Comparison of ENCODE assay signal across 8 cellular contexts in the genomic region with DNA sequence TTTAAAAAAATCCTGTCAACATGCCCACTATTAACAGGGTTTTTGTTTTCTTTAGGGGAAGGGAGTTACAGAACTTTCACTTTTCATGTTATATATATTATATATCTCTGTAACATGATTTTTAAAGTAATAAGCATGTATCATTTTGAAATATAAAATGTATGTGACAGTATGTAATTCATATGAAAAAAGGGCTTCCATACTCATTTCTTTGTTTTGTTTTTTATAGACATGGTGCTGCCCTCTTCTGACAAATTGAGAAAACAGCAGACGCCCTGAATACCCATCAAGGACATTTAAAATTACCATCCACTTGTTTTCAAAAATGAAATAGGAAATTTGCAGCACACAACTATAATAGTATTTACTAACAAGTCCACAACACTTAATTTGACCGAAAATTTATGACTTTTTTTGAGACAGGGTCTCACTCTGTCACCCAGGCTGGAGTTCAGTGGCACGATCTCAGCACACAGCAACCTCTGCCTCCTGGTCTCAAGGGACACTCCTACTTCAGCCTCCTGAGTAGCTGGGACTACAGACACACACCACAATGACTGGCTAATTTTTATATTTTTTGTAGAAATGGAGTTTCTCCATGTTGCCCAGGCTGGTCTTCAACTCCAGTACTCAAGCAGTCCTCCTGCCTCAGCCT. TPM values are rescaled to one million over a fixed set of nuclear protein-coding genes. Genes with fewer than 3 reads are reported as not detected.
DNase-seq lines count a peak whose midpoint lies in the region; ATAC-seq and TF ChIP-seq lines count a peak whose summit lies in the region.

No MANE protein-coding gene starts in this region.

- TF ChIP-seq CTCF in DND-41 (IDR thresholded peaks at IDR 0.05; ENCODE audit: borderline replicate concordance, extremely low read depth, low read length, poor library complexity, severe bottlenecking): peak; percentile 77
- peak; percentile 44 for TF ChIP-seq CTCF in HFF-Myc (IDR thresholded peaks at IDR 0.05; ENCODE audit: low read depth, low read length, missing control alignments)

- no peaks in the 10 kb centered on the region for H3K27me3 ChIP-seq in DND-41 (ENCODE audit: insufficient read depth, low read length, poor library complexity)
- no peaks in the 10 kb centered on the region for H3K27me3 ChIP-seq in skeletal muscle tissue (ENCODE audit: control insufficient read depth in 3 of 3, insufficient read depth in 3 of 3, low read length in 3 of 3)

- no peak overlapping the region for H2AFZ ChIP-seq in DND-41 (ENCODE audit: low read depth, low read length)

- ATAC-seq in DND-41 (ENCODE audit: insufficient read depth, low read depth) (peak; percentile 67; the same call in 2 of the 3 replicates), GM18909 (IDR thresholded peaks at IDR 0.05; ENCODE audit: poor library complexity, unreplicated experiment) (no peak)

- H3K9ac ChIP-seq in DND-41 (ENCODE audit: low read depth, low read length): no peak overlapping the region
- H3K9ac ChIP-seq in skeletal muscle tissue (ENCODE audit: low read depth in 1 of 3, low read length in 3 of 3): no peak overlapping the region

- peaks cover 8% of the 10 kb centered on the region; the same call in 1 of the 2 replicates for H4K20me1 ChIP-seq in DND-41 (ENCODE audit: insufficient read depth, low read length)

- no peak overlapping the region for H3K4me2 ChIP-seq in DND-41 (ENCODE audit: insufficient read depth, low read length)

- H3K9me3 ChIP-seq in DND-41 (ENCODE audit: insufficient read depth, low read length, severe bottlenecking) (no peaks in the 10 kb centered on the region), skeletal muscle tissue (ENCODE audit: control insufficient read depth in 3 of 3, low read length in 3 of 3) (no peaks in the 10 kb centered on the region)

- peaks cover 38% of the 10 kb centered on the region for H3K36me3 ChIP-seq in DND-41 (ENCODE audit: insufficient read depth, low read length)
- peaks cover 0 to 10% (median 2%) of the 10 kb centered on the region in 3 donors for H3K36me3 ChIP-seq in skeletal muscle tissue (ENCODE audit: control insufficient read depth in 3 of 3, insufficient read depth in 3 of 3, low read length in 3 of 3)

- H3K4me1 ChIP-seq in DND-41 (ENCODE audit: insufficient read depth, low read length): no peaks in the 10 kb centered on the region
- peaks cover 9 to 14% (median 10%) of the 10 kb centered on the region in 3 donors for H3K4me1 ChIP-seq in skeletal muscle tissue (ENCODE audit: control insufficient read depth in 3 of 3, insufficient read depth in 3 of 3, low read length in 3 of 3)

- peaks cover 3% of the 10 kb centered on the region; the same call in 1 of the 2 replicates for H3K79me2 ChIP-seq in DND-41 (ENCODE audit: insufficient read depth, low read length)

- DNase-seq in DND-41 (no peak), HFF-Myc (ENCODE audit: extremely low read depth, low read depth) (no peak), SW480 (ENCODE audit: low spot score) (peak; percentile 35), glomerular visceral epithelial cell (ENCODE audit: extremely low spot score) (peak; percentile 45)
- DNase-seq in stimulated activated CD4-positive, alpha-beta T cell treated with anti-CD3 and anti-CD28 coated beads, Interleukin-12 subunit alpha, Interleukin-12 subunit beta, amount 100 ng/mL, for 4 hours: no peak
- no peak for DNase-seq in activated CD4-positive, alpha-beta T cell treated with anti-CD3 and anti-CD28 coated beads, Interleukin-2, amount 50 U/mL, for 1 hour

- no peak overlapping the region for H3K27ac ChIP-seq in DND-41 (ENCODE audit: low read length)
- peak overlapping the region; percentile 51 for H3K27ac ChIP-seq in skeletal muscle tissue (ENCODE audit: low read depth, low read length)

- no peak overlapping the region for H3K4me3 ChIP-seq in DND-41 (ENCODE audit: low read depth in 1 of 2, low read length in 2 of 2)
- H3K4me3 ChIP-seq in HFF-Myc (replicated peaks; ENCODE audit: low read depth, low read length): no peak overlapping the region
- no peak overlapping the region for H3K4me3 ChIP-seq in skeletal muscle tissue (ENCODE audit: low read length in 3 of 3)

RNA-seq across cellular contexts. Expression of gene CFDP1, which starts 30.4 kb away (rescaled TPM):
- 49.6 TPM for total RNA-seq in skeletal muscle tissue

Comparison
In these comparisons a context has a peak if more than half of its experiments do, and no peak if none do; other contexts are left out.
1. DNase-seq: peak in SW480 (single experiment) and glomerular visceral epithelial cell (single experiment); none in DND-41 (single experiment), HFF-Myc (single experiment), stimulated activated CD4-positive, alpha-beta T cell treated with anti-CD3 and anti-CD28 coated beads, Interleukin-12 subunit alpha, Interleukin-12 subunit beta, amount 100 ng/mL, for 4 hours (single experiment) and activated CD4-positive, alpha-beta T cell treated with anti-CD3 and anti-CD28 coated beads, Interleukin-2, amount 50 U/mL, for 1 hour (single experiment).